9 cellular contexts compared by ENCODE assay signal in genomic region chr17:1714980-1715802, GRCh38. TPM values are rescaled to one million over a fixed set of nuclear protein-coding genes. Genes with fewer than 3 reads are reported as not detected.
DNase-seq lines count a peak whose midpoint lies in the region; ATAC-seq and TF ChIP-seq lines count a peak whose summit lies in the region.
"Had no signal": no experiment of that assay in that cellular context is flagged by ENCODE, and none has a peak within 500 bp of the region (broad histone marks: within the 10 kb centered on the region; RNA-seq: fewer than 3 reads in every experiment).

No MANE protein-coding gene starts in this region.

- no peaks in the 10 kb centered on the region for H3K9me2 ChIP-seq in PC-3 (replicated peaks; ENCODE audit: low read length)

- peak; percentile 86 for DNase-seq in PC-3
- DNase-seq in activated naive CD8-positive, alpha-beta T cell treated with anti-CD3 and anti-CD28 coated beads for 36 hours = peak; percentile 66
- peak; percentile 72 to 96 for DNase-seq in cardiac muscle cell (ENCODE audit: low read depth in 1 of 2, low spot score in 1 of 2)
- peak; percentile 90 to 95 (median 92) for DNase-seq in ovary
- no peak for DNase-seq in NCI-H2107 treated with DMSO at 0.1 percent for 48 hours (lab: John Stamatoyannopoulos, UW; ENCODE audit: unreplicated experiment)
- DNase-seq in NCI-H524 treated with DMSO at 0.1 percent for 48 hours (lab: John Stamatoyannopoulos, UW) = no peak
- no peak for DNase-seq in T-helper 9 cell

- peak; percentile 72 for TF ChIP-seq POLR2A in ovary (IDR thresholded peaks at IDR 0.05)

- peaks cover 30% of the 10 kb centered on the region for H3K27me3 Mint-ChIP-seq in activated naive CD8-positive, alpha-beta T cell treated with anti-CD3 and anti-CD28 coated beads for 36 hours

- H3K4me3 ChIP-seq in GM12875 (ENCODE audit: low read depth, low read length) = peak overlapping the region; percentile 47
- H3K4me3 ChIP-seq in PC-3 (ENCODE audit: low read length) = peak overlapping the region; percentile 81
- peak overlapping the region; percentile 93 for H3K4me3 ChIP-seq in cardiac muscle cell
- peak overlapping the region; percentile 73 for H3K4me3 ChIP-seq in ovary

- no peak overlapping the region for H3K27ac Mint-ChIP-seq in activated naive CD8-positive, alpha-beta T cell treated with anti-CD3 and anti-CD28 coated beads for 36 hours

- H3K27me3 ChIP-seq in PC-3 (ENCODE audit: low read length) (no peaks in the 10 kb centered on the region), cardiac muscle cell (no peaks in the 10 kb centered on the region), ovary (no peaks in the 10 kb centered on the region)

- H3K36me3 Mint-ChIP-seq in activated naive CD8-positive, alpha-beta T cell treated with anti-CD3 and anti-CD28 coated beads for 36 hours = no peaks in the 10 kb centered on the region

- CTCF ChIA-PET in PC-3 (lab: Charles Lee) = interaction anchor here (1.0 kb wide), 1 partner anchor 46 kb away, joined by 3 read pairs; no protein-coding TSS in a partner anchor

- H3K9me3 Mint-ChIP-seq in activated naive CD8-positive, alpha-beta T cell treated with anti-CD3 and anti-CD28 coated beads for 36 hours = no peaks in the 10 kb centered on the region

- H3K79me2 ChIP-seq in PC-3 (ENCODE audit: low read length) = peaks cover 46% of the 10 kb centered on the region

- peaks cover 35% of the 10 kb centered on the region for H4K20me1 ChIP-seq in PC-3 (ENCODE audit: low read length)

- POLR2A ChIA-PET in PC-3 (lab: Charles Lee; ENCODE audit: unreplicated experiment) = no interaction called here

- H3K27ac ChIP-seq in PC-3 (ENCODE audit: low read length) (peak overlapping the region; percentile 96), cardiac muscle cell (peak overlapping the region; percentile 97), ovary (peak overlapping the region; percentile 95 to 98)

- WGBS in ovary, 3 donors = 0 to 1% (median 0%) methylated on average over 28 to 32 of the region's 32 CpGs

- peak overlapping the region; percentile 100 for H3K4me2 ChIP-seq in PC-3 (ENCODE audit: low read length)

- H3K9me3 ChIP-seq in PC-3 (ENCODE audit: low read length) (no peaks in the 10 kb centered on the region), cardiac muscle cell (ENCODE audit: low read depth) (no peaks in the 10 kb centered on the region), ovary (no peaks in the 10 kb centered on the region)

- peak; percentile 29 for ATAC-seq in PC-3

- H3K9ac ChIP-seq in PC-3 (ENCODE audit: low read length) = peak overlapping the region; percentile 92

- peak overlapping the region; percentile 60 for H3K4me3 Mint-ChIP-seq in activated naive CD8-positive, alpha-beta T cell treated with anti-CD3 and anti-CD28 coated beads for 36 hours

- BruUV-seq in PC-3 (replicated peaks; lab: Mats Ljungman, UMichigan) = no TSS peak

- TF ChIP-seq EP300 in ovary (IDR thresholded peaks at IDR 0.05) = no peak

- intact Hi-C loops in PC-3 (cut with micrococcal nuclease) (no loop called here), ovary (cut with DNase I) (loop anchor here (2.0 to 10.0 kb wide), 5 partner anchors 38 to 312 kb away; partner anchors contain the start of gene RTN4RL1 (in 1 of the 4))

- peaks cover 13% of the 10 kb centered on the region for H3F3A ChIP-seq in PC-3 (ENCODE audit: low read length, unreplicated experiment)

- no peak for TF ChIP-seq CTCF in GM12875 (IDR thresholded peaks at IDR 0.05; ENCODE audit: borderline replicate concordance, insufficient read depth, low read depth, low read length)
- no peak for TF ChIP-seq CTCF in PC-3 (conservative IDR thresholded peaks at IDR 0.05; ENCODE audit: low read depth, low read length)
- no peak for TF ChIP-seq CTCF in cardiac muscle cell (IDR thresholded peaks at IDR 0.05; ENCODE audit: low read depth, low read length)
- TF ChIP-seq CTCF in ovary (IDR thresholded peaks at IDR 0.05) = no peak

- peaks cover 21% of the 10 kb centered on the region for H3K36me3 ChIP-seq in PC-3 (ENCODE audit: low read depth, low read length)
- no peaks in the 10 kb centered on the region for H3K36me3 ChIP-seq in cardiac muscle cell
- H3K36me3 ChIP-seq in ovary = no peaks in the 10 kb centered on the region

- H3K4me1 Mint-ChIP-seq in activated naive CD8-positive, alpha-beta T cell treated with anti-CD3 and anti-CD28 coated beads for 36 hours = peaks cover 28% of the 10 kb centered on the region

- H2AFZ ChIP-seq in PC-3 (ENCODE audit: low read length) = no peak overlapping the region

- H3K4me1 ChIP-seq in PC-3 (ENCODE audit: insufficient read depth, low read length) (peaks cover 39% of the 10 kb centered on the region), cardiac muscle cell (ENCODE audit: low read depth) (peaks cover 10% of the 10 kb centered on the region), ovary (ENCODE audit: insufficient read depth) (peaks cover 19% of the 10 kb centered on the region)

RNA-seq across cellular contexts. Expression of gene TLCD2, which starts 5.0 kb away (rescaled TPM):
- 0.63 and 0.77 TPM in 2 replicates for total RNA-seq in PC-3 (2014; rRNA removed)
- under 1 TPM; 0.04 to 0.06 TPM for total RNA-seq in activated naive CD8-positive, alpha-beta T cell treated with anti-CD3 and anti-CD28 coated beads for 36 hours
- total RNA-seq in cardiac muscle cell = 2.1 and 3.1 TPM in 2 replicates
- polyA plus RNA-seq in cardiac muscle cell = 0.89 and 1.4 TPM in 2 replicates
- 1 to 10 TPM; 1.5 to 9.1 (median 5.6) TPM for total RNA-seq in ovary
- 1 to 10 TPM; 2.0 to 5.7 TPM for polyA plus RNA-seq in ovary

RNA-seq across cellular contexts. Expression of gene WDR81, which starts 9.3 kb away (rescaled TPM):
- 14.6 and 16.4 TPM in 2 replicates for total RNA-seq in PC-3 (2014; rRNA removed)
- total RNA-seq in activated naive CD8-positive, alpha-beta T cell treated with anti-CD3 and anti-CD28 coated beads for 36 hours = 10 to 100 TPM; 15.2 to 15.5 TPM
- 14.2 and 23.1 TPM in 2 replicates for total RNA-seq in cardiac muscle cell
- polyA plus RNA-seq in cardiac muscle cell = 7.4 and 9.5 TPM in 2 replicates
- total RNA-seq in ovary = 10 to 100 TPM; 26.7 to 59.4 (median 36.2) TPM
- polyA plus RNA-seq in ovary = 10 to 100 TPM in 1 of 2 donors, 1 to 10 TPM in 1; 1.3 to 41.0 TPM

RNA-seq across cellular contexts. Expression of gene SERPINF2, which starts 27.5 kb away (rescaled TPM):
- total RNA-seq in PC-3 (2014; rRNA removed) (2.2 and 2.5 TPM in 2 replicates), cardiac muscle cell (2.2 TPM in 1 of 2 replicates, not detected in the other), ovary (10 to 100 TPM in 3 of 7 donors, 1 to 10 TPM in 4; 2.6 to 45.2 (median 4.5) TPM)
- total RNA-seq in activated naive CD8-positive, alpha-beta T cell treated with anti-CD3 and anti-CD28 coated beads for 36 hours = under 1 TPM; 0.08 to 0.12 TPM
- polyA plus RNA-seq in cardiac muscle cell (not detected in 2 replicates), ovary (1 to 10 TPM; 1.7 to 9.4 TPM)
- total RNA-seq: frontal cortex had no signal

RNA-seq across cellular contexts. Expression of gene PRPF8, which starts 30.5 kb away (rescaled TPM):
- 103 and 126 TPM in 2 replicates for total RNA-seq in PC-3 (2014; rRNA removed)
- total RNA-seq in activated naive CD8-positive, alpha-beta T cell treated with anti-CD3 and anti-CD28 coated beads for 36 hours = 100 to 1,000 TPM; 418 to 428 TPM
- 118 and 137 TPM in 2 replicates for total RNA-seq in cardiac muscle cell
- 170 and 182 TPM in 2 replicates for polyA plus RNA-seq in cardiac muscle cell
- total RNA-seq in ovary = 100 to 1,000 TPM; 146 to 379 (median 290) TPM
- 100 to 1,000 TPM; 150 to 186 TPM for polyA plus RNA-seq in ovary

RNA-seq across cellular contexts. Expression of gene SERPINF1, which starts 46.7 kb away (rescaled TPM):
- total RNA-seq in PC-3 (2014; rRNA removed) (1.7 TPM in 1 of 2 replicates, not detected in the other), cardiac muscle cell (102 and 134 TPM in 2 replicates), ovary (100 to 1,000 TPM; 342 to 965 (median 417) TPM)
- total RNA-seq in activated naive CD8-positive, alpha-beta T cell treated with anti-CD3 and anti-CD28 coated beads for 36 hours = 1 to 10 TPM; 1.8 to 4.4 TPM
- polyA plus RNA-seq in cardiac muscle cell (73.1 and 109 TPM in 2 replicates), ovary (100 to 1,000 TPM; 439 to 670 TPM)

Comparison
In these comparisons a context has a peak if more than half of its experiments do, and no peak if none do; other contexts are left out.
1. DNase-seq: peak in PC-3 (single experiment), activated naive CD8-positive, alpha-beta T cell treated with anti-CD3 and anti-CD28 coated beads for 36 hours (single experiment), cardiac muscle cell (2 of 2) and ovary (5 of 5); none in NCI-H2107 treated with DMSO at 0.1 percent for 48 hours (single experiment), NCI-H524 treated with DMSO at 0.1 percent for 48 hours (single experiment) and T-helper 9 cell (single experiment).
2. Peak in every context shown above with its lines, with median percentiles within 50 percentile points of each other: H3K4me3 ChIP-seq and H3K27ac ChIP-seq.